11 cellular contexts compared by ENCODE assay signal in the genomic region with DNA sequence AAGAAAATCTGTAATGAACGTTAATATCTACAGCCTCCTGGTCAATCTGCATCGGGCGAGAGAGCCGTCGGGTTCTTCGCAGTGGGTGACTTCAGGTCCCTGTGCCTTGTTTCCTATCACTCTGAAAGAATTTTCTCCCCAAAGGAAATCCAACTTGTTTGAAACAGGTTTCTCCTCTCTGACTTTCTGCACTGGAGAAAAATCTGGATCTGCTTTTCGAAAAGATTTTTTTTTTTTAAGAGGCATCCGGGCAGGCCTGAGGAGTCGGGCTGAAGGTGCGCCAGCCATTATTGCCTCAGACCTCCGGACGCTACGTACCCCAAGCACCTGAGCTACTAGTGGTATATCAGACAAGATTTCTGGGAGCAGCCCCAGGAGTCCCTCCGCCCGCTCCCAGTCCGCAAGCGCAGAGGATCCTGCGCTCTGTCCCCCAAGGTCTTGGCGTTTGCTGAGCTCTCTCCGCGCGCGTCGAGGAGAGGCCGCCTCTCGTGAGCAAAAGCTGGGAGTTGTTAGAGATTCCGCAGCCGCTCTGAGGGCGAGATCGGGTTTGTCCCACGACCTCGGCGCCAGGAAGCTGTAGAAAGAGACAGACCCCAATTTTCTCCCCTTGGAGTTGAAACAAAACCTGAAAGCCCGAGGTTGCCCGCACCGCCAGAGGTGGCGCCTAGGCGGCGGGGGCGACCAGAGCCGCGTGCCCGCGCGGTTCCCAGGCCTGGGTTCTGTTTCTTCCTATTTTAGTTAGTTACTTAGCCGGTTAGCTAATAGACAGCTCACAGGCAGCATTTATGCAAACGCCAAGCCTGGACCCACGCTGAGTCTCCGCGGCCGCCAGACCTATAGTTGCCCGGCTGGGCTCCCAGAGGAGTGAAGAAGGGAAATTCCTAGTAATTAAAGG.
DNase-seq lines count a peak whose midpoint lies in the region; FAIRE-seq and TF ChIP-seq lines count a peak whose summit lies in the region.
"Had no signal": no experiment of that assay in that cellular context is flagged by ENCODE, and none has a peak within 500 bp of the region (broad histone marks: within the 10 kb centered on the region; RNA-seq: fewer than 3 reads in every experiment).

No MANE protein-coding gene starts in this region.

- peaks cover 0 to 6% of the 10 kb centered on the region in 2 donors for H3K4me1 ChIP-seq in adrenal gland (replicated peaks in 1 of 2)

- WGBS in adrenal gland, 4 donors, result 5 to 9% (median 7%) methylated on average over 29 to 52 of the region's 52 CpGs

- H3K36me3 Mint-ChIP-seq in chondrocyte (ENCODE audit: low read depth) (peaks cover 1% of the 10 kb centered on the region), osteocyte (ENCODE audit: unreplicated experiment) (no peaks in the 10 kb centered on the region)

- H3K4me3 ChIP-seq in adrenal gland, result peak overlapping the region in 1 of 4 donors; percentile 7
- H3K4me3 ChIP-seq: SK-N-MC had no signal

- peaks cover 95% of the 10 kb centered on the region for H3K27me3 ChIP-seq in adrenal gland

- no peaks in the 10 kb centered on the region for H3K9me3 Mint-ChIP-seq in chondrocyte (ENCODE audit: low read depth)
- H3K9me3 Mint-ChIP-seq in osteocyte (ENCODE audit: unreplicated experiment), result no peaks in the 10 kb centered on the region
- H3K9me3 Mint-ChIP-seq: activated naive CD4-positive, alpha-beta T cell treated with anti-CD3 and anti-CD28 coated beads, Interleukin-2, amount 50 U/mL, for 72 hours; nephron progenitor cell had no signal

- H3K4me1 Mint-ChIP-seq in chondrocyte (ENCODE audit: low read depth), result peaks cover 20% of the 10 kb centered on the region
- H3K4me1 Mint-ChIP-seq in osteocyte (ENCODE audit: unreplicated experiment), result peaks cover 31% of the 10 kb centered on the region

- intact Hi-C loops in adrenal gland (cut with DNase I), result loop anchor here in 1 of 2 donors (5.0 kb wide), 1 partner anchor 35 kb away; no protein-coding TSS in a partner anchor

- no peak for TF ChIP-seq POLR2A in adrenal gland (IDR thresholded peaks at IDR 0.05)

- DNase-seq in EL (peak; percentile 18), NCI-H2227 (lab: John Stamatoyannopoulos, UW; ENCODE audit: unreplicated experiment) (peak; percentile 86), chondrocyte (ENCODE audit: low spot score) (no peak), osteocyte (ENCODE audit: extremely low spot score, unreplicated experiment) (no peak), NCI-H510A treated with DMSO at 0.1 percent for 48 hours (lab: John Stamatoyannopoulos, UW) (no peak), GM19239 (ENCODE audit: insufficient read length, low spot score) (no peak), adrenal gland (no peak), RKO (ENCODE audit: low spot score) (no peak)
- DNase-seq: nephron progenitor cell had no signal

- H3K27ac Mint-ChIP-seq in chondrocyte (ENCODE audit: unreplicated experiment), result no peak overlapping the region
- H3K27ac Mint-ChIP-seq in osteocyte (ENCODE audit: unreplicated experiment), result no peak overlapping the region
- H3K27ac Mint-ChIP-seq: nephron progenitor cell had no signal

- H3K9me3 ChIP-seq in adrenal gland (replicated peaks in 1 of 3), result no peaks in the 10 kb centered on the region

- no peak for FAIRE-seq in GM19239 (lab: Jason Lieb, UNC)

- H3K4me3 Mint-ChIP-seq in chondrocyte (ENCODE audit: unreplicated experiment) (peak overlapping the region; percentile 31), osteocyte (ENCODE audit: unreplicated experiment) (peak overlapping the region; percentile 53)

- H3K27ac ChIP-seq in adrenal gland, result no peak overlapping the region
- H3K27ac ChIP-seq: SK-N-MC had no signal

- TF ChIP-seq CTCF in chondrocyte (IDR thresholded peaks at IDR 0.05) (peak; percentile 28), osteocyte (IDR thresholded peaks at IDR 0.05) (no peak), adrenal gland (IDR thresholded peaks at IDR 0.05) (no peak)

- H3K27me3 Mint-ChIP-seq in chondrocyte (ENCODE audit: low read depth) (peaks cover 90% of the 10 kb centered on the region), osteocyte (ENCODE audit: unreplicated experiment) (peaks cover 92% of the 10 kb centered on the region)

- no peaks in the 10 kb centered on the region for H3K36me3 ChIP-seq in adrenal gland (replicated peaks in 1 of 2)

Comparison
In these comparisons a context has a peak if more than half of its experiments do, and no peak if none do; other contexts are left out.
1. DNase-seq: peak in EL (single experiment) and NCI-H2227 (single experiment); none in chondrocyte (single experiment), osteocyte (single experiment), NCI-H510A treated with DMSO at 0.1 percent for 48 hours (single experiment), GM19239 (single experiment), adrenal gland (0 of 7) and RKO (single experiment).